Comparison of ENCODE assay signal across 11 cellular contexts in genomic region chr7:55862652-55863051, GRCh38. TPM values are rescaled to one million over a fixed set of nuclear protein-coding genes. Genes with fewer than 3 reads are reported as not detected.
"Had no signal": no experiment of that assay in that cellular context is flagged by ENCODE, and none has a peak within 500 bp of the region (broad histone marks: within the 10 kb centered on the region; RNA-seq: fewer than 3 reads in every experiment).

SEPTIN14 (minus strand) TSS chr7:55862752; CDS start chr7:55861996, 756 bp downstream.

RNA-seq across cellular contexts. Expression of gene SEPTIN14, which starts in this region (rescaled TPM):
- total RNA-seq: OCI-LY7, PC-3, Peyer's patch, Right ventricle myocardium inferior, Right ventricle myocardium superior, RPMI7951, SJCRH30, SJSA1, SK-MEL-5, T-cell had no signal
- polyA plus RNA-seq: SK-N-SH had no signal
